Comparison of ENCODE assay signal across 1 cellular context in the genomic region with DNA sequence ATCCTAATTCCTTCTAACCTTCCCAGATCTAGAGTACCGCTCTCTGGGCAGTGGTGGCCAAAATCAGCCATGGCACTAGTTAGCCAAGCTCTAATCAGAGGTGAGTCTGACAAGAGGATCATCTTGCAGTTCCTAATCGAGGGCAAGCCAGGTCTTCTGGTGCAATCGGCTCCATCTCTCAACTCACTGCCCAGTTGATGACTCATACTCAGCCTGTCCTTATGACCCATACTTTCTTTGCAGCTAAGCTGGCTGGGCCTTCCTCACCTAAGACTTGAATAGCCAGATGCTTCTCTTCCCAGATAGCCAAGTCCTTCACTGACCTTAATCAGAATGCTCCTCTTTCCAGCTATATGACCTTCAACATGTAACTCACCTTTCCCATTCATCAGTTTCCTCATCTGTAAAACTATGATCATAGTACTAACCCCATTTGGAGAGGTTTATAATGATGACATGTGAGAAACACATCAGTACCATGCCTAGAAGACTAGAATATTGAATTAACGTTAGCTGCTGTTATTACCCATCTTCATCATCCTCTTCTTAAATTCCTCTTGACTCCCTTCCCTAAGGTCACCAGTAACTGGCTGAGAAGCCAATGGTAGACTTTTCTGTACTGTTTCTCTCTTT.
TF ChIP-seq lines count a peak whose summit lies in the region.

No MANE protein-coding gene starts in this region.

TF ChIP-seq in liver, 16 proteins besides CTCF, POLR2A, EP300 and RAD21:
- TF ChIP-seq, protein P1, sequence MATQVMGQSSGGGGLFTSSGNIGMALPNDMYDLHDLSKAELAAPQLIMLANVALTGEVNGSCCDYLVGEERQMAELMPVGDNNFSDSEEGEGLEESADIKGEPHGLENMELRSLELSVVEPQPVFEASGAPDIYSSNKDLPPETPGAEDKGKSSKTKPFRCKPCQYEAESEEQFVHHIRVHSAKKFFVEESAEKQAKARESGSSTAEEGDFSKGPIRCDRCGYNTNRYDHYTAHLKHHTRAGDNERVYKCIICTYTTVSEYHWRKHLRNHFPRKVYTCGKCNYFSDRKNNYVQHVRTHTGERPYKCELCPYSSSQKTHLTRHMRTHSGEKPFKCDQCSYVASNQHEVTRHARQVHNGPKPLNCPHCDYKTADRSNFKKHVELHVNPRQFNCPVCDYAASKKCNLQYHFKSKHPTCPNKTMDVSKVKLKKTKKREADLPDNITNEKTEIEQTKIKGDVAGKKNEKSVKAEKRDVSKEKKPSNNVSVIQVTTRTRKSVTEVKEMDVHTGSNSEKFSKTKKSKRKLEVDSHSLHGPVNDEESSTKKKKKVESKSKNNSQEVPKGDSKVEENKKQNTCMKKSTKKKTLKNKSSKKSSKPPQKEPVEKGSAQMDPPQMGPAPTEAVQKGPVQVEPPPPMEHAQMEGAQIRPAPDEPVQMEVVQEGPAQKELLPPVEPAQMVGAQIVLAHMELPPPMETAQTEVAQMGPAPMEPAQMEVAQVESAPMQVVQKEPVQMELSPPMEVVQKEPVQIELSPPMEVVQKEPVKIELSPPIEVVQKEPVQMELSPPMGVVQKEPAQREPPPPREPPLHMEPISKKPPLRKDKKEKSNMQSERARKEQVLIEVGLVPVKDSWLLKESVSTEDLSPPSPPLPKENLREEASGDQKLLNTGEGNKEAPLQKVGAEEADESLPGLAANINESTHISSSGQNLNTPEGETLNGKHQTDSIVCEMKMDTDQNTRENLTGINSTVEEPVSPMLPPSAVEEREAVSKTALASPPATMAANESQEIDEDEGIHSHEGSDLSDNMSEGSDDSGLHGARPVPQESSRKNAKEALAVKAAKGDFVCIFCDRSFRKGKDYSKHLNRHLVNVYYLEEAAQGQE (IDR thresholded peaks at IDR 0.05) = peak; percentile 16
- TF ChIP-seq SP1 (IDR thresholded peaks at IDR 0.05) (peak; percentile 20), YY1 (IDR thresholded peaks at IDR 0.05) (peak; percentile 44), HNF4A (conservative IDR thresholded peaks at IDR 0.05) (peak; percentile 55 to 79), NR2F2 (IDR thresholded peaks at IDR 0.05) (no peak), FOXA2 (IDR thresholded peaks at IDR 0.05) (peak; percentile 11), ZBTB33 (IDR thresholded peaks at IDR 0.05) (no peak), ATF3 (IDR thresholded peaks at IDR 0.05) (peak; percentile 93), GABPA (IDR thresholded peaks at IDR 0.05 in 1 of 2, conservative IDR thresholded peaks at IDR 0.05 in 1 of 2) (no peak), EGR1 (IDR thresholded peaks at IDR 0.05; ENCODE audit: low read depth in 2 of 2) (no peak), HNF4G (IDR thresholded peaks at IDR 0.05) (no peak), RXRA (IDR thresholded peaks at IDR 0.05) (peak; percentile 77 to 87), JUND (IDR thresholded peaks at IDR 0.05) (peak; percentile 97 to 99), TAF1 (conservative IDR thresholded peaks at IDR 0.05) (no peak), FOXA1 (IDR thresholded peaks at IDR 0.05) (no peak)
- TF ChIP-seq, protein P2, sequence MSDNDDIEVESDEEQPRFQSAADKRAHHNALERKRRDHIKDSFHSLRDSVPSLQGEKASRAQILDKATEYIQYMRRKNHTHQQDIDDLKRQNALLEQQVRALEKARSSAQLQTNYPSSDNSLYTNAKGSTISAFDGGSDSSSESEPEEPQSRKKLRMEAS (IDR thresholded peaks at IDR 0.05) = no peak
